In genomic region chr20:53278555-53278954, GRCh38 we compare ENCODE assay signal across 38 cellular contexts.
"Had no signal": no experiment of that assay in that cellular context is flagged by ENCODE, and none has a peak within 500 bp of the region (broad histone marks: within the 10 kb centered on the region; RNA-seq: fewer than 3 reads in every experiment).

No MANE protein-coding gene starts in this region.

- H3K27ac ChIP-seq: adrenal gland, ascending aorta, body of pancreas, brain microvascular endothelial cell, breast epithelium, cardiac muscle cell had no signal

- H3K4me3 ChIP-seq: adrenal gland, ascending aorta, body of pancreas, breast epithelium, cardiac muscle cell had no signal

- H3K4me3 Mint-ChIP-seq: activated naive CD4-positive, alpha-beta T cell treated with anti-CD3 and anti-CD28 coated beads for 36 hours; activated naive CD4-positive, alpha-beta T cell treated with anti-CD3 and anti-CD28 coated beads, Interleukin-2, amount 10 ng/mL, durations not matched to agents 7 days and 5 days; activated naive CD8-positive, alpha-beta T cell; activated naive CD8-positive, alpha-beta T cell treated with anti-CD3 and anti-CD28 coated beads for 36 hours; activated naive CD8-positive, alpha-beta T cell treated with anti-CD3 and anti-CD28 coated beads, Interleukin-2, amount 10 ng/mL, durations not matched to agents 7 days and 5 days; activated naive CD8-positive, alpha-beta T cell treated with anti-CD3 and anti-CD28 coated beads, Interleukin-2, amount 50 U/mL, for 24 hours; activated T-cell treated with anti-CD3 and anti-CD28 coated beads, Interleukin-2, amount 50 U/mL, for 24 hours; activated T-cell treated with anti-CD3 and anti-CD28 coated beads, Interleukin-2, amount 50 U/mL, for 4 hours; activated T-cell treated with anti-CD3 and anti-CD28 coated beads, Interleukin-2, amount 50 U/mL, for 72 hours; activated T-helper 17 cell treated with anti-CD3 and anti-CD28 coated beads, Interleukin-2, amount 50 U/mL, for 72 hours; brain; central memory CD8-positive, alpha-beta T cell had no signal

- H3K27me3 ChIP-seq: adrenal gland, ascending aorta, body of pancreas, brain microvascular endothelial cell, breast epithelium, cardiac muscle cell had no signal

- H3K4me1 ChIP-seq: adrenal gland, ascending aorta, breast epithelium had no signal

- H3K27me3 Mint-ChIP-seq: activated naive CD4-positive, alpha-beta T cell treated with anti-CD3 and anti-CD28 coated beads, Interleukin-2, amount 10 ng/mL, durations not matched to agents 7 days and 5 days; activated naive CD8-positive, alpha-beta T cell treated with anti-CD3 and anti-CD28 coated beads, Interleukin-2, amount 50 U/mL, for 24 hours; activated T-cell treated with anti-CD3 and anti-CD28 coated beads, Interleukin-2, amount 50 U/mL, for 24 hours; activated T-helper 17 cell treated with anti-CD3 and anti-CD28 coated beads, Interleukin-2, amount 50 U/mL, for 72 hours had no signal

- FAIRE-seq: astrocyte, bronchial epithelial cell, colon had no signal

- H3K27ac Mint-ChIP-seq: activated naive CD4-positive, alpha-beta T cell treated with anti-CD3 and anti-CD28 coated beads for 36 hours; activated naive CD4-positive, alpha-beta T cell treated with anti-CD3 and anti-CD28 coated beads, Interleukin-2, amount 10 ng/mL, durations not matched to agents 7 days and 5 days; activated naive CD8-positive, alpha-beta T cell; activated naive CD8-positive, alpha-beta T cell treated with anti-CD3 and anti-CD28 coated beads for 36 hours; activated naive CD8-positive, alpha-beta T cell treated with anti-CD3 and anti-CD28 coated beads, Interleukin-2, amount 10 ng/mL, durations not matched to agents 7 days and 5 days; activated naive CD8-positive, alpha-beta T cell treated with anti-CD3 and anti-CD28 coated beads, Interleukin-2, amount 50 U/mL, for 24 hours; activated T-cell treated with anti-CD3 and anti-CD28 coated beads, Interleukin-2, amount 50 U/mL, for 24 hours; activated T-cell treated with anti-CD3 and anti-CD28 coated beads, Interleukin-2, amount 50 U/mL, for 72 hours; activated T-helper 17 cell treated with anti-CD3 and anti-CD28 coated beads, Interleukin-2, amount 50 U/mL, for 72 hours; activated T-helper 2 cell treated with anti-CD3 and anti-CD28 coated beads, Interferon-gamma antibody, Interleukin-2, Interleukin-4, amounts not matched to agents 10 μg/mL and 5 μg/mL and 100 μg/mL, durations not matched to agents 14 hours and 24 hours and 36 hours; brain had no signal

- H3K4me1 Mint-ChIP-seq: activated naive CD4-positive, alpha-beta T cell treated with anti-CD3 and anti-CD28 coated beads, Interleukin-2, amount 10 ng/mL, durations not matched to agents 7 days and 5 days; activated naive CD8-positive, alpha-beta T cell treated with anti-CD3 and anti-CD28 coated beads for 36 hours; activated naive CD8-positive, alpha-beta T cell treated with anti-CD3 and anti-CD28 coated beads, Interleukin-2, amount 10 ng/mL, durations not matched to agents 7 days and 5 days; activated naive CD8-positive, alpha-beta T cell treated with anti-CD3 and anti-CD28 coated beads, Interleukin-2, amount 50 U/mL, for 24 hours; activated T-helper 17 cell treated with anti-CD3 and anti-CD28 coated beads, Interleukin-2, amount 50 U/mL, for 72 hours; central memory CD8-positive, alpha-beta T cell had no signal

- DNase-seq: activated effector memory CD4-positive, alpha-beta T cell treated with anti-CD3 and anti-CD28 coated beads, Interleukin-2, amount 50 U/mL, for 16 hours; activated effector memory CD4-positive, alpha-beta T cell treated with Interleukin-2 at 50 U/mL for 16 hours; activated gamma-delta T cell; activated gamma-delta T cell treated with Interleukin-2 at 50 U/mL for 16 hours; activated naive CD4-positive, alpha-beta T cell treated with anti-CD3 and anti-CD28 coated beads for 36 hours; activated naive CD4-positive, alpha-beta T cell treated with anti-CD3 and anti-CD28 coated beads, Interleukin-2, amount 10 ng/mL, durations not matched to agents 7 days and 5 days; activated naive CD4-positive, alpha-beta T cell treated with anti-CD3 and anti-CD28 coated beads, Interleukin-2, amount 50 U/mL, for 16 hours; activated naive CD4-positive, alpha-beta T cell treated with Interleukin-2 at 50 U/mL for 16 hours; activated naive CD8-positive, alpha-beta T cell treated with anti-CD3 and anti-CD28 coated beads for 36 hours; activated naive CD8-positive, alpha-beta T cell treated with anti-CD3 and anti-CD28 coated beads, Interleukin-2, amount 10 ng/mL, durations not matched to agents 7 days and 5 days; activated naive CD8-positive, alpha-beta T cell treated with anti-CD3 and anti-CD28 coated beads, Interleukin-2, amount 50 U/mL, for 24 hours; activated T-cell treated with anti-CD3 and anti-CD28 coated beads, Interleukin-2, amount 50 U/mL, for 1 hour; activated T-cell treated with anti-CD3 and anti-CD28 coated beads, Interleukin-2, amount 50 U/mL, for 24 hours; activated T-cell treated with anti-CD3 and anti-CD28 coated beads, Interleukin-2, amount 50 U/mL, for 4 hours; activated T-cell treated with anti-CD3 and anti-CD28 coated beads, Interleukin-2, amount 50 U/mL, for 48 hours; activated T-cell treated with anti-CD3 and anti-CD28 coated beads, Interleukin-2, amount 50 U/mL, for 72 hours; adrenal gland; amniotic stem cell; amygdala; anterior cingulate cortex; aorta; body of pancreas; brain microvascular endothelial cell; caudate nucleus; central memory CD4-positive, alpha-beta T cell; cerebellar nuclear complex had no signal

- H3K36me3 Mint-ChIP-seq: activated naive CD4-positive, alpha-beta T cell treated with anti-CD3 and anti-CD28 coated beads, Interleukin-2, amount 10 ng/mL, durations not matched to agents 7 days and 5 days; activated naive CD8-positive, alpha-beta T cell; activated naive CD8-positive, alpha-beta T cell treated with anti-CD3 and anti-CD28 coated beads for 36 hours; activated naive CD8-positive, alpha-beta T cell treated with anti-CD3 and anti-CD28 coated beads, Interleukin-2, amount 10 ng/mL, durations not matched to agents 7 days and 5 days; brain had no signal

- H3K9me3 ChIP-seq: adrenal gland, ascending aorta, body of pancreas, breast epithelium had no signal

- ATAC-seq: activated naive CD4-positive, alpha-beta T cell treated with anti-CD3 and anti-CD28 coated beads, Interleukin-2, amount 50 U/mL, for 72 hours; activated naive CD8-positive, alpha-beta T cell treated with anti-CD3 and anti-CD28 coated beads, Interleukin-2, amount 50 U/mL, for 24 hours; activated T-cell treated with anti-CD3 and anti-CD28 coated beads, Interleukin-2, amount 50 U/mL, for 4 hours; activated T-cell treated with anti-CD3 and anti-CD28 coated beads, Interleukin-2, amount 50 U/mL, for 72 hours; activated T-helper 17 cell treated with anti-CD3 and anti-CD28 coated beads, Interleukin-2, amount 50 U/mL, for 72 hours; body of pancreas had no signal

- H3K36me3 ChIP-seq: adrenal gland, ascending aorta, brain microvascular endothelial cell, breast epithelium, cardiac muscle cell had no signal

- H3K9me3 Mint-ChIP-seq: activated naive CD4-positive, alpha-beta T cell treated with anti-CD3 and anti-CD28 coated beads for 36 hours; activated naive CD4-positive, alpha-beta T cell treated with anti-CD3 and anti-CD28 coated beads, Interleukin-2, amount 10 ng/mL, durations not matched to agents 7 days and 5 days; activated naive CD4-positive, alpha-beta T cell treated with anti-CD3 and anti-CD28 coated beads, Interleukin-2, amount 50 U/mL, for 72 hours; activated naive CD8-positive, alpha-beta T cell treated with anti-CD3 and anti-CD28 coated beads for 36 hours; activated naive CD8-positive, alpha-beta T cell treated with anti-CD3 and anti-CD28 coated beads, Interleukin-2, amount 10 ng/mL, durations not matched to agents 7 days and 5 days; activated naive CD8-positive, alpha-beta T cell treated with anti-CD3 and anti-CD28 coated beads, Interleukin-2, amount 50 U/mL, for 24 hours; activated T-cell treated with anti-CD3 and anti-CD28 coated beads, Interleukin-2, amount 50 U/mL, for 24 hours; activated T-cell treated with anti-CD3 and anti-CD28 coated beads, Interleukin-2, amount 50 U/mL, for 4 hours; activated T-cell treated with anti-CD3 and anti-CD28 coated beads, Interleukin-2, amount 50 U/mL, for 72 hours; activated T-helper 17 cell treated with anti-CD3 and anti-CD28 coated beads, Interleukin-2, amount 50 U/mL, for 72 hours; activated T-helper 2 cell treated with anti-CD3 and anti-CD28 coated beads, Interferon-gamma antibody, Interleukin-2, Interleukin-4, amounts not matched to agents 10 μg/mL and 5 μg/mL and 100 μg/mL, durations not matched to agents 14 hours and 24 hours and 36 hours; central memory CD8-positive, alpha-beta T cell had no signal
